1 cellular context compared by ENCODE assay signal in the genomic region with DNA sequence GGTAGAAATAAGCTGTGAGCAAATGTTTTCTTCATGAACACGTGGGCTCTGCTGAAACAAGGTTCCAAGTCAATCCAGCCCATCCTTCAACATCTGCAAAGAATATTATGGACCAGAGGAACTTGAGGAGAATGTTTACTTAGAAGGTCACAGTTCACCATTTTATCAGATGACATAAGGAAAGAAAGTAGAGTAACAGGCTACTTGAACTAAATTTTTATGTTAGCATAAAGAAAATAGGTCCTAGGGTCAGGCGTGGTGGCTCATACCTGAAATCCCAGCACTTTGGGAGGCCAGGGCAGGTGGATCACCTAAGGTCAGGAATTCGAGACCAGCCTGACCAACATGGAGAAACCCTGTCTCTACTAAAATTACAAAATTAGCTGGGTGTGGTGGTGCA.
A peak's percentile ranks its signal among the peaks of the same experiment; 100 is the strongest.
TF ChIP-seq lines count a peak whose summit lies in the region.

No MANE protein-coding gene starts in this region.

TF ChIP-seq in K562, 482 proteins besides CTCF, POLR2A, EP300 and RAD21:
- TF ChIP-seq NR2C1 (IDR thresholded peaks at IDR 0.05) (peak; percentile 31; the same call in 1 of the 2 replicates), NR2C1 (tag; IDR thresholded peaks at IDR 0.05) (peak; percentile 72)
